ENCODE assay signal across 8 cellular contexts in genomic region chr7:133742709-133743538, GRCh38.
DNase-seq lines count a peak whose midpoint lies in the region; ATAC-seq, FAIRE-seq and TF ChIP-seq lines count a peak whose summit lies in the region.

No MANE protein-coding gene starts in this region.

- H3K4me3 ChIP-seq in LNCaP clone FGC (ENCODE audit: low read depth, low read length) = no peak overlapping the region
- no peak overlapping the region for H3K4me3 ChIP-seq in astrocyte (ENCODE audit: insufficient read depth, low read depth, low read length)
- no peak overlapping the region for H3K4me3 ChIP-seq in vagina

- H3K4me1 Mint-ChIP-seq in astrocyte (ENCODE audit: low read depth, unreplicated experiment) = peaks cover 6% of the 10 kb centered on the region
- H3K4me1 Mint-ChIP-seq in activated naive CD8-positive, alpha-beta T cell treated with anti-CD3 and anti-CD28 coated beads for 36 hours = no peaks in the 10 kb centered on the region

- no peak for TF ChIP-seq POLR2A in vagina (IDR thresholded peaks at IDR 0.05)

- no peak for ATAC-seq in GM21390 (IDR thresholded peaks at IDR 0.05; ENCODE audit: unreplicated experiment)
- ATAC-seq in HG03108 (IDR thresholded peaks at IDR 0.05; ENCODE audit: unreplicated experiment) = no peak

- no peak for FAIRE-seq in astrocyte (lab: Jason Lieb, UNC)

- H3K27me3 ChIP-seq in astrocyte (ENCODE audit: insufficient read depth, low read length) (no peaks in the 10 kb centered on the region), vagina (no peaks in the 10 kb centered on the region)

- no peaks in the 10 kb centered on the region for H4K20me1 ChIP-seq in astrocyte (ENCODE audit: insufficient read depth, low read length)

- intact Hi-C loops in vagina (cut with DNase I) = no loop called here

- H3K27me3 Mint-ChIP-seq in astrocyte (ENCODE audit: low read depth, unreplicated experiment) = no peaks in the 10 kb centered on the region
- no peaks in the 10 kb centered on the region for H3K27me3 Mint-ChIP-seq in activated naive CD8-positive, alpha-beta T cell treated with anti-CD3 and anti-CD28 coated beads for 36 hours

- no peak overlapping the region for H3K27ac ChIP-seq in astrocyte (ENCODE audit: low read depth, low read length)
- no peak overlapping the region for H3K27ac ChIP-seq in vagina

- H3K4me1 ChIP-seq in astrocyte (ENCODE audit: insufficient read depth, low read length) (no peaks in the 10 kb centered on the region), vagina (no peaks in the 10 kb centered on the region)

- no peaks in the 10 kb centered on the region for H3K9me3 ChIP-seq in astrocyte (ENCODE audit: insufficient read depth, low read depth, low read length)
- H3K9me3 ChIP-seq in vagina = no peaks in the 10 kb centered on the region

- H3K36me3 ChIP-seq in astrocyte (ENCODE audit: insufficient read depth, low read length) = no peaks in the 10 kb centered on the region
- no peaks in the 10 kb centered on the region for H3K36me3 ChIP-seq in vagina

- H3K9ac ChIP-seq in astrocyte (ENCODE audit: low read length) = no peak overlapping the region

- TF ChIP-seq CTCF in LNCaP clone FGC (IDR thresholded peaks at IDR 0.05; ENCODE audit: control insufficient read depth, extremely low read depth, insufficient read depth) (peak; percentile 69), astrocyte (IDR thresholded peaks at IDR 0.05; ENCODE audit: insufficient read depth, low read depth, low read length) (peak; percentile 57), vagina (IDR thresholded peaks at IDR 0.05) (no peak)

- peaks cover 3% of the 10 kb centered on the region for H3K36me3 Mint-ChIP-seq in astrocyte (ENCODE audit: low read depth, unreplicated experiment)
- no peaks in the 10 kb centered on the region for H3K36me3 Mint-ChIP-seq in activated naive CD8-positive, alpha-beta T cell treated with anti-CD3 and anti-CD28 coated beads for 36 hours

- H2AFZ ChIP-seq in astrocyte (ENCODE audit: low read depth, low read length) = no peak overlapping the region

- no peak overlapping the region for H3K4me2 ChIP-seq in astrocyte (ENCODE audit: low read length)

- no peak overlapping the region for H3K27ac Mint-ChIP-seq in astrocyte (ENCODE audit: unreplicated experiment)
- H3K27ac Mint-ChIP-seq in activated naive CD8-positive, alpha-beta T cell treated with anti-CD3 and anti-CD28 coated beads for 36 hours = no peak overlapping the region

- no peak overlapping the region for H3K4me3 Mint-ChIP-seq in astrocyte (ENCODE audit: unreplicated experiment)
- H3K4me3 Mint-ChIP-seq in activated naive CD8-positive, alpha-beta T cell treated with anti-CD3 and anti-CD28 coated beads for 36 hours = no peak overlapping the region

- no peaks in the 10 kb centered on the region for H3K9me3 Mint-ChIP-seq in astrocyte (ENCODE audit: unreplicated experiment)
- no peaks in the 10 kb centered on the region for H3K9me3 Mint-ChIP-seq in activated naive CD8-positive, alpha-beta T cell treated with anti-CD3 and anti-CD28 coated beads for 36 hours

- no peaks in the 10 kb centered on the region for H3K79me2 ChIP-seq in astrocyte (ENCODE audit: insufficient read depth, low read length)

- DNase-seq in Daoy (ENCODE audit: low read depth) (peak; percentile 13), LNCaP clone FGC (ENCODE audit: low read depth) (no peak), astrocyte (ENCODE audit: low read depth) (no peak), midbrain (lab: John Stamatoyannopoulos, UW) (peak; percentile 6), vagina (ENCODE audit: extremely low spot score in 2 of 2) (no peak)
- no peak for DNase-seq in activated naive CD8-positive, alpha-beta T cell treated with anti-CD3 and anti-CD28 coated beads for 36 hours

Comparison
In these comparisons a context has a peak if more than half of its experiments do, and no peak if none do; other contexts are left out.
1. DNase-seq: peak in Daoy (single experiment) and midbrain (single experiment); none in LNCaP clone FGC (single experiment), astrocyte (single experiment), activated naive CD8-positive, alpha-beta T cell treated with anti-CD3 and anti-CD28 coated beads for 36 hours (single experiment) and vagina (0 of 2).
2. CTCF ChIP-seq: peak in LNCaP clone FGC (single experiment) and astrocyte (single experiment); none in vagina (0 of 3).